In genomic region chr22:31046591-31047226, GRCh38 we compare ENCODE assay signal across 11 cellular contexts. TPM values are rescaled to one million over a fixed set of nuclear protein-coding genes. Genes with fewer than 3 reads are reported as not detected.
A peak's percentile ranks its signal among the peaks of the same experiment; 100 is the strongest.
DNase-seq lines count a peak whose midpoint lies in the region; ATAC-seq, FAIRE-seq and TF ChIP-seq lines count a peak whose summit lies in the region.
"Had no signal": no experiment of that assay in that cellular context is flagged by ENCODE, and none has a peak within 500 bp of the region (broad histone marks: within the 10 kb centered on the region; RNA-seq: fewer than 3 reads in every experiment).

No MANE protein-coding gene starts in this region.

- DNase-seq in Peyer's patch (peak in 1 of 3 donors; percentile 60), esophagus muscularis mucosa (ENCODE audit: extremely low spot score) (no peak), lung microvascular endothelial cell (ENCODE audit: low read depth in 2 of 2) (peak; percentile 91 to 98), H54 (ENCODE audit: insufficient read length, low spot score) (no peak)
- no peak for DNase-seq in activated T-cell treated with anti-CD3 and anti-CD28 coated beads, Interleukin-2, amount 50 U/mL, for 72 hours
- DNase-seq: activated naive CD4-positive, alpha-beta T cell treated with Interleukin-2 at 50 U/mL for 16 hours; NCI-H226 had no signal

- WGBS in esophagus muscularis mucosa = 61% methylated on average over 10 of the region's 10 CpGs

- H3K9me3 ChIP-seq in Peyer's patch (no peaks in the 10 kb centered on the region), esophagus muscularis mucosa (no peaks in the 10 kb centered on the region)

- H3K27ac Mint-ChIP-seq in activated T-cell treated with anti-CD3 and anti-CD28 coated beads, Interleukin-2, amount 50 U/mL, for 72 hours = no peak overlapping the region
- H3K27ac Mint-ChIP-seq: T-helper 2 cell treated with Interferon-gamma antibody and Interleukin-4, amounts not matched to agents 5 μg/mL and 100 μg/mL, for 36 hours had no signal

- TF ChIP-seq POLR2A in Peyer's patch (IDR thresholded peaks at IDR 0.05) = no peak
- no peak for TF ChIP-seq POLR2A in esophagus muscularis mucosa (IDR thresholded peaks at IDR 0.05; ENCODE audit: low read depth)
- no peak for TF ChIP-seq POLR2A in H54 (IDR thresholded peaks at IDR 0.05; ENCODE audit: low read depth, low read length)

- no peak overlapping the region for H3K4me3 Mint-ChIP-seq in activated T-cell treated with anti-CD3 and anti-CD28 coated beads, Interleukin-2, amount 50 U/mL, for 72 hours
- H3K4me3 Mint-ChIP-seq: T-helper 2 cell treated with Interferon-gamma antibody and Interleukin-4, amounts not matched to agents 5 μg/mL and 100 μg/mL, for 36 hours had no signal

- no peaks in the 10 kb centered on the region for H3K27me3 ChIP-seq in Peyer's patch
- no peaks in the 10 kb centered on the region for H3K27me3 ChIP-seq in esophagus muscularis mucosa

- H3K4me3 ChIP-seq in Peyer's patch (no peak overlapping the region), esophagus muscularis mucosa (no peak overlapping the region)

- peaks cover 5% of the 10 kb centered on the region for H3K4me1 Mint-ChIP-seq in activated T-cell treated with anti-CD3 and anti-CD28 coated beads, Interleukin-2, amount 50 U/mL, for 72 hours (ENCODE audit: low read depth)

- ATAC-seq in HG03175 (IDR thresholded peaks at IDR 0.05; ENCODE audit: unreplicated experiment) (no peak), GM18519 (IDR thresholded peaks at IDR 0.05; ENCODE audit: low FRiP score, unreplicated experiment) (no peak)
- ATAC-seq in activated T-cell treated with anti-CD3 and anti-CD28 coated beads, Interleukin-2, amount 50 U/mL, for 72 hours (replicated peaks in 1 of 2) = no peak

- no peaks in the 10 kb centered on the region for H3K27me3 Mint-ChIP-seq in activated T-cell treated with anti-CD3 and anti-CD28 coated beads, Interleukin-2, amount 50 U/mL, for 72 hours (ENCODE audit: low read depth)

- intact Hi-C loops in esophagus muscularis mucosa (cut with DNase I) = no loop called here

- H3K27ac ChIP-seq in Peyer's patch (peak overlapping the region in 3 of 4 donors; percentile 20 to 80 (median 75)), esophagus muscularis mucosa (replicated peaks in 1 of 4) (peak overlapping the region; percentile 84 to 92 (median 90)), temporal lobe (ENCODE audit: low read depth, low read length) (peak overlapping the region; percentile 8)

- TF ChIP-seq CTCF in Peyer's patch (IDR thresholded peaks at IDR 0.05) (no peak), esophagus muscularis mucosa (IDR thresholded peaks at IDR 0.05) (no peak)

- H3K36me3 ChIP-seq in Peyer's patch = no peaks in the 10 kb centered on the region
- H3K36me3 ChIP-seq in esophagus muscularis mucosa = no peaks in the 10 kb centered on the region

- no peak for TF ChIP-seq EP300 in esophagus muscularis mucosa (IDR thresholded peaks at IDR 0.05)

- H3K36me3 Mint-ChIP-seq in activated T-cell treated with anti-CD3 and anti-CD28 coated beads, Interleukin-2, amount 50 U/mL, for 72 hours (ENCODE audit: insufficient read depth in 2 of 2) = no peaks in the 10 kb centered on the region

- peaks cover 0 to 3% of the 10 kb centered on the region in 2 donors for H3K9me3 Mint-ChIP-seq in activated T-cell treated with anti-CD3 and anti-CD28 coated beads, Interleukin-2, amount 50 U/mL, for 72 hours
- H3K9me3 Mint-ChIP-seq: T-helper 2 cell treated with Interferon-gamma antibody and Interleukin-4, amounts not matched to agents 5 μg/mL and 100 μg/mL, for 36 hours had no signal

- no peaks in the 10 kb centered on the region for H3K4me1 ChIP-seq in Peyer's patch
- peaks cover 40 to 51% (median 47%) of the 10 kb centered on the region in 4 donors for H3K4me1 ChIP-seq in esophagus muscularis mucosa

- no peak for FAIRE-seq in H54 (lab: Jason Lieb, UNC)

RNA-seq across cellular contexts. Expression of gene SMTN, which starts 34.4 kb away (rescaled TPM):
- total RNA-seq in Peyer's patch = 100 to 1,000 TPM in 1 of 4 donors, 10 to 100 TPM in 3; 23.1 to 124 (median 75.9) TPM
- total RNA-seq in esophagus muscularis mucosa = 1,000 to 10,000 TPM; 1,154 to 1,495 (median 1,416) TPM
- total RNA-seq in lung microvascular endothelial cell = 93.1 and 180 TPM in 2 replicates
- 8.9 TPM for total RNA-seq in temporal lobe
- 10 to 100 TPM; 33.1 to 40.2 TPM for total RNA-seq in activated T-cell treated with anti-CD3 and anti-CD28 coated beads, Interleukin-2, amount 50 U/mL, for 72 hours

Comparison
In these comparisons a context has a peak if more than half of its experiments do, and no peak if none do; other contexts are left out.
1. DNase-seq: peak in lung microvascular endothelial cell (2 of 2); none in esophagus muscularis mucosa (single experiment), H54 (single experiment) and activated T-cell treated with anti-CD3 and anti-CD28 coated beads, Interleukin-2, amount 50 U/mL, for 72 hours (0 of 2).
2. H3K27ac ChIP-seq: peak in every context shown above with its lines; median percentile 90 in esophagus muscularis mucosa; 75 in Peyer's patch; 8 in temporal lobe.